30 cellular contexts compared by ENCODE assay signal in genomic region chr1:173954179-173954578, GRCh38. TPM values are rescaled to one million over a fixed set of nuclear protein-coding genes. Genes with fewer than 3 reads are reported as not detected.
DNase-seq lines count a peak whose midpoint lies in the region; FAIRE-seq and TF ChIP-seq lines count a peak whose summit lies in the region.
"Had no signal": no experiment of that assay in that cellular context is flagged by ENCODE, and none has a peak within 500 bp of the region (broad histone marks: within the 10 kb centered on the region; RNA-seq: fewer than 3 reads in every experiment).

No MANE protein-coding gene starts in this region.

- TF ChIP-seq CTCF in astrocyte (IDR thresholded peaks at IDR 0.05; ENCODE audit: insufficient read depth, low read depth, low read length), result no peak

- peaks cover 7% of the 10 kb centered on the region for H3K4me1 Mint-ChIP-seq in astrocyte (ENCODE audit: low read depth, unreplicated experiment)
- H3K4me1 Mint-ChIP-seq: neural crest cell had no signal

- no peak for TF ChIP-seq POLR2A in GM12891 (IDR thresholded peaks at IDR 0.05; ENCODE audit: low read depth, low read length)

- H3K27ac ChIP-seq in astrocyte (ENCODE audit: low read depth, low read length), result no peak overlapping the region
- H3K27ac ChIP-seq: ascending aorta, epithelial cell of prostate, foreskin keratinocyte, KMS-11, lower lobe of right lung, PC-9, psoas muscle, thyroid gland had no signal

- FAIRE-seq in astrocyte (lab: Jason Lieb, UNC) (no peak), GM12891 (lab: Jason Lieb, UNC) (no peak)
- FAIRE-seq: GM12878, HTR-8/SVneo, keratinocyte had no signal

- H3K9ac ChIP-seq in astrocyte (ENCODE audit: low read length), result no peak overlapping the region
- H3K9ac ChIP-seq: KMS-11 had no signal

- no peaks in the 10 kb centered on the region for H3K9me3 Mint-ChIP-seq in astrocyte (ENCODE audit: unreplicated experiment)
- H3K9me3 Mint-ChIP-seq: activated CD4-positive, alpha-beta T cell treated with anti-CD3 and anti-CD28 coated beads, Interleukin-2, amount 10 ng/mL, durations not matched to agents 24 days and 14 days; CD8-positive, alpha-beta memory T cell; neural crest cell had no signal

- H3K4me3 Mint-ChIP-seq in astrocyte (ENCODE audit: unreplicated experiment), result peak overlapping the region; percentile 35
- H3K4me3 Mint-ChIP-seq: activated CD4-positive, alpha-beta T cell treated with anti-CD3 and anti-CD28 coated beads, Interleukin-2, amount 10 ng/mL, durations not matched to agents 24 days and 14 days; CD8-positive, alpha-beta memory T cell; neural crest cell had no signal

- no peaks in the 10 kb centered on the region for H4K20me1 ChIP-seq in astrocyte (ENCODE audit: insufficient read depth, low read length)

- no peaks in the 10 kb centered on the region for H3K4me1 ChIP-seq in astrocyte (ENCODE audit: insufficient read depth, low read length)
- H3K4me1 ChIP-seq: ascending aorta, foreskin keratinocyte, lower lobe of right lung, psoas muscle, thyroid gland had no signal

- H3K27me3 ChIP-seq in astrocyte (ENCODE audit: insufficient read depth, low read length), result no peaks in the 10 kb centered on the region
- H3K27me3 ChIP-seq: ascending aorta, foreskin keratinocyte, thyroid gland had no signal

- no peak overlapping the region for H3K4me3 ChIP-seq in astrocyte (ENCODE audit: insufficient read depth, low read depth, low read length)
- H3K4me3 ChIP-seq: ascending aorta, GM12878, lower lobe of right lung, PC-9, psoas muscle, thyroid gland had no signal

- no peak overlapping the region for H3K4me2 ChIP-seq in astrocyte (ENCODE audit: low read length)
- H3K4me2 ChIP-seq: KMS-11, PC-9 had no signal

- H3K36me3 ChIP-seq in astrocyte (ENCODE audit: insufficient read depth, low read length), result peaks cover 25% of the 10 kb centered on the region

- H3K79me2 ChIP-seq in astrocyte (ENCODE audit: insufficient read depth, low read length), result no peaks in the 10 kb centered on the region

- DNase-seq in EL (peak; percentile 13), HT1080 (ENCODE audit: low read depth) (peak; percentile 4), astrocyte (ENCODE audit: low read depth) (peak; percentile 30), non-pigmented ciliary epithelial cell (ENCODE audit: low read depth) (peak; percentile 19), iPS-NIHi7 (ENCODE audit: extremely low spot score) (no peak), DMS153 treated with DMSO at 0.1 percent for 48 hours (lab: John Stamatoyannopoulos, UW; ENCODE audit: unreplicated experiment) (no peak), GM12891 (ENCODE audit: insufficient read length, low spot score) (no peak)
- DNase-seq: activated CD4-positive, alpha-beta T cell treated with anti-CD3 and anti-CD28 coated beads, Interleukin-2, amount 10 ng/mL, durations not matched to agents 24 days and 14 days; CD8-positive, alpha-beta memory T cell; cerebellar nuclear complex; DMS53; foreskin keratinocyte; hypothalamus; lower lobe of right lung; NCI-H1092 treated with DMSO at 0.1 percent for 48 hours; NCI-H2029; NCI-H345; PC-9; psoas muscle; SHP77 treated with DMSO at 0.1 percent for 48 hours; stimulated activated CD4-positive, alpha-beta T cell treated with anti-CD3 and anti-CD28 coated beads, Interleukin-2, amount 100 ng/mL, for 48 hours; stimulated activated naive CD4-positive, alpha-beta T cell; thyroid gland had no signal

- peaks cover 7% of the 10 kb centered on the region for H3K36me3 Mint-ChIP-seq in astrocyte (ENCODE audit: low read depth, unreplicated experiment)

- H3K27me3 Mint-ChIP-seq in astrocyte (ENCODE audit: low read depth, unreplicated experiment), result no peaks in the 10 kb centered on the region
- H3K27me3 Mint-ChIP-seq: activated CD4-positive, alpha-beta T cell treated with anti-CD3 and anti-CD28 coated beads, Interleukin-2, amount 10 ng/mL, durations not matched to agents 24 days and 14 days; CD8-positive, alpha-beta memory T cell had no signal

- no peaks in the 10 kb centered on the region for H3K9me3 ChIP-seq in astrocyte (ENCODE audit: insufficient read depth, low read depth, low read length)
- H3K9me3 ChIP-seq: ascending aorta, lower lobe of right lung, psoas muscle, thyroid gland had no signal

- peak overlapping the region; percentile 66 for H3K27ac Mint-ChIP-seq in astrocyte (ENCODE audit: unreplicated experiment)
- H3K27ac Mint-ChIP-seq: activated CD4-positive, alpha-beta T cell treated with anti-CD3 and anti-CD28 coated beads, Interleukin-2, amount 10 ng/mL, durations not matched to agents 24 days and 14 days had no signal

- H2AFZ ChIP-seq in astrocyte (ENCODE audit: low read depth, low read length), result no peak overlapping the region
- H2AFZ ChIP-seq: PC-9 had no signal

TF ChIP-seq in GM12891, 5 proteins besides CTCF, POLR2A, EP300 and RAD21:
- TF ChIP-seq PAX5 (IDR thresholded peaks at IDR 0.05; ENCODE audit: insufficient read depth, low read length, severe bottlenecking), result no peak

RNA-seq across cellular contexts. Expression of gene SERPINC1, which starts 37.1 kb away (rescaled TPM):
- total RNA-seq in HT1080 (2014; rRNA removed; shearing (Covaris generic)), result not detected in 2 replicates
- polyA plus RNA-seq in HT1080 (2015; cell fraction: cytosol; rRNA removed), result not detected in 2 replicates
- not detected in 2 replicates for polyA plus RNA-seq in HT1080 (2015; cell fraction: nucleus; rRNA removed)
- total RNA-seq in astrocyte, result not detected in 2 replicates
- polyA plus RNA-seq in GM12891 (2012; ENCODE audit: low read depth, missing spikeins), result not detected
- total RNA-seq: activated CD4-positive, alpha-beta T cell treated with anti-CD3 and anti-CD28 coated beads, Interleukin-2, amount 10 ng/mL, durations not matched to agents 24 days and 14 days; CD8-positive, alpha-beta memory T cell; foreskin keratinocyte; neural crest cell; thyroid gland had no signal
- polyA plus RNA-seq: CD8-positive, alpha-beta memory T cell had no signal

Comparison
In these comparisons a context has a peak if more than half of its experiments do, and no peak if none do; other contexts are left out.
1. DNase-seq: peak in EL (single experiment), HT1080 (single experiment), astrocyte (single experiment) and non-pigmented ciliary epithelial cell (single experiment); none in iPS-NIHi7 (single experiment), DMS153 treated with DMSO at 0.1 percent for 48 hours (single experiment) and GM12891 (single experiment).